8 cellular contexts compared by ENCODE assay signal in genomic region chr3:197297476-197298340, GRCh38. TPM values are rescaled to one million over a fixed set of nuclear protein-coding genes. Genes with fewer than 3 reads are reported as not detected.
A peak's percentile ranks its signal among the peaks of the same experiment; 100 is the strongest.
DNase-seq lines count a peak whose midpoint lies in the region; ATAC-seq lines count a peak whose summit lies in the region.

No MANE protein-coding gene starts in this region.

- no peaks in the 10 kb centered on the region for H3K9me3 ChIP-seq in ectodermal cell (ENCODE audit: control insufficient read depth, low read length)

- DNase-seq in CD1c-positive myeloid dendritic cell (ENCODE audit: extremely low spot score) (peak; percentile 93), NCI-H748 (lab: John Stamatoyannopoulos, UW; ENCODE audit: unreplicated experiment) (peak; percentile 88), lung microvascular endothelial cell (ENCODE audit: low read depth in 2 of 2) (peak; percentile 90)
- DNase-seq in activated CD4-positive, alpha-beta memory T cell treated with anti-CD3 and anti-CD28 coated beads, Interleukin-2, amount 10 ng/mL, durations not matched to agents 7 days and 5 days, result peak; percentile 92
- DNase-seq in stimulated activated CD4-positive, alpha-beta T cell treated with anti-CD3 and anti-CD28 coated beads, TNF-alpha, amount 100 ng/mL, for 4 hours (ENCODE audit: low read depth in 3 of 3), result peak; percentile 78 to 85 (median 84)

- H3K27me3 Mint-ChIP-seq in activated CD4-positive, alpha-beta memory T cell treated with anti-CD3 and anti-CD28 coated beads, Interleukin-2, amount 10 ng/mL, durations not matched to agents 7 days and 5 days, result peaks cover 26% of the 10 kb centered on the region

- POLR2A ChIA-PET in activated CD4-positive, alpha-beta memory T cell treated with anti-CD3 and anti-CD28 coated beads, Interleukin-2, amount 10 ng/mL, durations not matched to agents 7 days and 5 days (lab: Charles Lee), result interaction anchor here (0.7 to 1.6 kb wide), 4 partner anchors 8 to 355 kb away, joined by 3 to 6 read pairs (median 5); partner anchors contain the start of gene NCBP2

- H3K4me1 ChIP-seq in ectodermal cell (ENCODE audit: control insufficient read depth, insufficient read depth, low read length), result peaks cover 13% of the 10 kb centered on the region

- peak overlapping the region; percentile 87 for H3K27ac ChIP-seq in ectodermal cell (ENCODE audit: insufficient read depth, low read depth, low read length, poor library complexity, severe bottlenecking)

- H3K4me1 Mint-ChIP-seq in activated CD4-positive, alpha-beta memory T cell treated with anti-CD3 and anti-CD28 coated beads, Interleukin-2, amount 10 ng/mL, durations not matched to agents 7 days and 5 days, result peaks cover 31% of the 10 kb centered on the region

- peaks cover 4% of the 10 kb centered on the region for H3K36me3 ChIP-seq in ectodermal cell (ENCODE audit: control insufficient read depth, insufficient read depth, low read length)

- H3K27me3 ChIP-seq in ectodermal cell (ENCODE audit: control insufficient read depth, insufficient read depth, low read length, poor library complexity, severe bottlenecking), result peaks cover 18% of the 10 kb centered on the region

- CTCF ChIA-PET in activated CD4-positive, alpha-beta memory T cell treated with anti-CD3 and anti-CD28 coated beads, Interleukin-2, amount 10 ng/mL, durations not matched to agents 7 days and 5 days (lab: Charles Lee), result interaction anchor here (0.6 to 1.2 kb wide), 3 partner anchors 22 to 165 kb away, joined by 4 to 7 read pairs (median 5); no protein-coding TSS in a partner anchor

- no peaks in the 10 kb centered on the region for H3K9me3 Mint-ChIP-seq in activated CD4-positive, alpha-beta memory T cell treated with anti-CD3 and anti-CD28 coated beads, Interleukin-2, amount 10 ng/mL, durations not matched to agents 7 days and 5 days

- 0% methylated on average over 98 to 100 of the region's 100 CpGs for WGBS in ectodermal cell, 2 experiments

- H3K4me3 Mint-ChIP-seq in activated CD4-positive, alpha-beta memory T cell treated with anti-CD3 and anti-CD28 coated beads, Interleukin-2, amount 10 ng/mL, durations not matched to agents 7 days and 5 days, result peak overlapping the region; percentile 91

- H3K36me3 Mint-ChIP-seq in activated CD4-positive, alpha-beta memory T cell treated with anti-CD3 and anti-CD28 coated beads, Interleukin-2, amount 10 ng/mL, durations not matched to agents 7 days and 5 days (ENCODE audit: low read depth), result peaks cover 18% of the 10 kb centered on the region

- H3K27ac Mint-ChIP-seq in activated CD4-positive, alpha-beta memory T cell treated with anti-CD3 and anti-CD28 coated beads, Interleukin-2, amount 10 ng/mL, durations not matched to agents 7 days and 5 days, result peak overlapping the region; percentile 79

- ATAC-seq in GM19452 (IDR thresholded peaks at IDR 0.05; ENCODE audit: unreplicated experiment), result peak; percentile 69
- peak; percentile 47 for ATAC-seq in HG03565 (IDR thresholded peaks at IDR 0.05; ENCODE audit: unreplicated experiment)

- H3K4me3 ChIP-seq in ectodermal cell (ENCODE audit: insufficient read depth, low read depth, low read length), result peak overlapping the region; percentile 51

RNA-seq across cellular contexts. Expression of gene DLG1, which starts 0.7 kb away (rescaled TPM):
- total RNA-seq in activated CD4-positive, alpha-beta memory T cell treated with anti-CD3 and anti-CD28 coated beads, Interleukin-2, amount 10 ng/mL, durations not matched to agents 7 days and 5 days, result 10 to 100 TPM; 58.2 to 61.4 TPM
- 78.0 TPM for polyA plus RNA-seq in ectodermal cell (2013, experiment 1 of 4)
- polyA plus RNA-seq in ectodermal cell (2013, experiment 2 of 4), result 81.3 TPM
- polyA plus RNA-seq in ectodermal cell (2013, experiment 3 of 4), result 66.7 TPM
- polyA plus RNA-seq in ectodermal cell (2013, experiment 4 of 4), result 73.6 TPM
- total RNA-seq in lung microvascular endothelial cell, result 66.0 and 80.2 TPM in 2 replicates

Comparison
In these comparisons a context has a peak if more than half of its experiments do, and no peak if none do; other contexts are left out.
1. Peak in every context shown above with its lines: DNase-seq, ATAC-seq, H3K4me3 ChIP-seq and H3K27ac ChIP-seq.